Comparison of ENCODE assay signal across 23 cellular contexts in the genomic region with DNA sequence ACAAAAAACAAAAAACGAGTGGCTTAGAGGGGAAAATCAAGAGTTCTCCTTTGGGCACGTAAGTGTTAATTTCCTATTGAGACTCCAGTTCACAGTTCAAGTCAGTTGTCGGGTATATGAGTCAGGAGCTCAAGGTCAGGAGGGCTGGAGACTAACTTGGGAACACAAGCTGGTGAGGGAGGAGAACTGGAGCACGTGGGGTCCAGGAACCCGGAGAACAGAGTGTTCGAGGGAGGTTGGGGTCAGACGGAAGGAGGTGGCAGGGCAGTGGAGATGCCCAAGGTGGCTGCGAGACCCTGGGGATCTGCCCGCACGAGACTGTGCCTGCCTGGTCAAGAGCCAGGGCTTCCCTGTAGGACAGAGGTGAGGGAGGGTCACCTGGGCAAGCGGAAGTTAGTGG. TPM values are rescaled to one million over a fixed set of nuclear protein-coding genes. Genes with fewer than 3 reads are reported as not detected.
"Had no signal": no experiment of that assay in that cellular context is flagged by ENCODE, and none has a peak within 500 bp of the region (broad histone marks: within the 10 kb centered on the region; RNA-seq: fewer than 3 reads in every experiment).

No MANE protein-coding gene starts in this region.

- DNase-seq: central memory CD4-positive, alpha-beta T cell; effector CD4-positive, alpha-beta T cell; foreskin melanocyte; head of caudate nucleus; left colon; mammary epithelial cell; stimulated activated CD4-positive, alpha-beta T cell treated with anti-CD3 and anti-CD28 coated beads, Interleukin-4, amount 100 ng/mL, for 1 hour; stimulated activated CD8-positive, alpha-beta memory T cell treated with anti-CD3 and anti-CD28 coated beads, Interleukin-4, amount 100 ng/mL, for 48 hours; stimulated activated naive CD8-positive, alpha-beta T cell treated with anti-CD3 and anti-CD28 coated beads, Interleukin-15, Interleukin-2, amounts not matched to agents 100 U/mL and 50 U/mL, for 24 hours; tibial artery had no signal

- H3K36me3 Mint-ChIP-seq: naive thymus-derived CD8-positive, alpha-beta T cell; stimulated activated effector memory CD8-positive, alpha-beta T cell treated with anti-CD3 and anti-CD28 coated beads, Interleukin-12 subunit alpha, Interleukin-12 subunit beta, amount 100 ng/mL, for 72 hours had no signal

- H3K27ac ChIP-seq: coronary artery, hepatocyte, right atrium auricular region, suprapubic skin, tibial artery had no signal

- H3K27me3 Mint-ChIP-seq: naive thymus-derived CD8-positive, alpha-beta T cell had no signal

- ATAC-seq: left colon; naive thymus-derived CD8-positive, alpha-beta T cell; stimulated activated effector memory CD8-positive, alpha-beta T cell treated with anti-CD3 and anti-CD28 coated beads, Interleukin-12 subunit alpha, Interleukin-12 subunit beta, amount 100 ng/mL, for 72 hours; stimulated activated naive CD8-positive, alpha-beta T cell treated with anti-CD3 and anti-CD28 coated beads, Interleukin-15, Interleukin-2, amounts not matched to agents 100 U/mL and 50 U/mL, for 24 hours had no signal

- H3K27me3 ChIP-seq: hepatocyte, right atrium auricular region, suprapubic skin, tibial artery had no signal

- H3K36me3 ChIP-seq: right atrium auricular region, tibial artery had no signal

- H3K4me3 ChIP-seq: coronary artery, hepatocyte, right atrium auricular region, suprapubic skin, tibial artery had no signal

- H3K9me3 ChIP-seq: right atrium auricular region, suprapubic skin, tibial artery had no signal

- H3K9me3 Mint-ChIP-seq: naive thymus-derived CD8-positive, alpha-beta T cell; stimulated activated effector memory CD8-positive, alpha-beta T cell treated with anti-CD3 and anti-CD28 coated beads, Interleukin-12 subunit alpha, Interleukin-12 subunit beta, amount 100 ng/mL, for 72 hours had no signal

- H3K4me1 ChIP-seq: right atrium auricular region had no signal

- H3K27ac Mint-ChIP-seq: naive thymus-derived CD8-positive, alpha-beta T cell; stimulated activated effector memory CD8-positive, alpha-beta T cell treated with anti-CD3 and anti-CD28 coated beads, Interleukin-12 subunit alpha, Interleukin-12 subunit beta, amount 100 ng/mL, for 72 hours had no signal

- H3K4me1 Mint-ChIP-seq: stimulated activated effector memory CD8-positive, alpha-beta T cell treated with anti-CD3 and anti-CD28 coated beads, Interleukin-12 subunit alpha, Interleukin-12 subunit beta, amount 100 ng/mL, for 72 hours had no signal

- H3K4me3 Mint-ChIP-seq: naive thymus-derived CD8-positive, alpha-beta T cell; stimulated activated effector memory CD8-positive, alpha-beta T cell treated with anti-CD3 and anti-CD28 coated beads, Interleukin-12 subunit alpha, Interleukin-12 subunit beta, amount 100 ng/mL, for 72 hours had no signal

RNA-seq across cellular contexts. Expression of gene ALDH3A1, which starts 12.0 kb away (rescaled TPM):
- total RNA-seq: chondrocyte; mononuclear cell; naive thymus-derived CD8-positive, alpha-beta T cell had no signal

RNA-seq across cellular contexts. Expression of gene SLC47A2, which starts 19.7 kb away (rescaled TPM):
- total RNA-seq: chondrocyte; dermis microvascular lymphatic vessel endothelial cell; kidney epithelial cell; mesenteric fat pad; mononuclear cell; naive thymus-derived CD8-positive, alpha-beta T cell; pulmonary artery endothelial cell; right atrium auricular region had no signal
- polyA plus RNA-seq: hepatocyte; naive thymus-derived CD8-positive, alpha-beta T cell; urinary bladder had no signal
